ENCODE assay signal across 8 cellular contexts in genomic region chr10:106836923-106837322, GRCh38.
A peak's percentile ranks its signal among the peaks of the same experiment; 100 is the strongest.
DNase-seq lines count a peak whose midpoint lies in the region; ATAC-seq and TF ChIP-seq lines count a peak whose summit lies in the region.

No MANE protein-coding gene starts in this region.

- peak; percentile 92 for ATAC-seq in GM18868 (IDR thresholded peaks at IDR 0.05; ENCODE audit: unreplicated experiment)
- peak; percentile 99 for ATAC-seq in GM21825 (IDR thresholded peaks at IDR 0.05; ENCODE audit: unreplicated experiment)
- peak; percentile 97 for ATAC-seq in HG03575 (IDR thresholded peaks at IDR 0.05; ENCODE audit: extremely low read depth, insufficient number of reproducible peaks, low FRiP score, unreplicated experiment)
- ATAC-seq in left lung, result peak; percentile 71
- no peak for ATAC-seq in esophagus mucosa

- H3K4me1 ChIP-seq in left lung, result no peaks in the 10 kb centered on the region
- H3K4me1 ChIP-seq in neuronal stem cell (ENCODE audit: control insufficient read depth in 2 of 2, insufficient read depth in 1 of 2, low read depth in 1 of 2, low read length in 2 of 2), result peaks cover 0 to 4% of the 10 kb centered on the region in 2 donors
- peaks cover 0 to 9% (median 0%) of the 10 kb centered on the region in 4 donors for H3K4me1 ChIP-seq in sigmoid colon

- TF ChIP-seq POLR2A in sigmoid colon (IDR thresholded peaks at IDR 0.05), result no peak

- H4K8ac ChIP-seq in neuronal stem cell (ENCODE audit: low read depth, low read length), result no peak overlapping the region

- H2AK5ac ChIP-seq in neuronal stem cell (ENCODE audit: low read depth, low read length), result no peak overlapping the region

- H3K36me3 ChIP-seq in left lung (no peaks in the 10 kb centered on the region), neuronal stem cell (replicated peaks in 1 of 2; ENCODE audit: control insufficient read depth in 2 of 2, insufficient read depth in 2 of 2, low read length in 2 of 2) (no peaks in the 10 kb centered on the region), sigmoid colon (no peaks in the 10 kb centered on the region)

- no peak overlapping the region for H2AFZ ChIP-seq in neuronal stem cell (ENCODE audit: low read length)

- H3K79me1 ChIP-seq in neuronal stem cell (ENCODE audit: low read depth, low read length), result no peaks in the 10 kb centered on the region

- no peak overlapping the region for H3K4me2 ChIP-seq in neuronal stem cell (ENCODE audit: insufficient read depth, low read length, poor library complexity, severe bottlenecking)

- TF ChIP-seq EP300 in sigmoid colon (IDR thresholded peaks at IDR 0.05), result no peak

- no peaks in the 10 kb centered on the region for H3K27me3 ChIP-seq in left lung
- H3K27me3 ChIP-seq in neuronal stem cell (ENCODE audit: control insufficient read depth in 3 of 3, insufficient read depth in 3 of 3, low read depth in 1 of 3, low read length in 3 of 3), result no peaks in the 10 kb centered on the region
- H3K27me3 ChIP-seq in sigmoid colon, result no peaks in the 10 kb centered on the region

- no peak overlapping the region for H2BK5ac ChIP-seq in neuronal stem cell (ENCODE audit: low read length)

- no peak overlapping the region for H2BK120ac ChIP-seq in neuronal stem cell (ENCODE audit: low read depth, low read length)

- H3K9me3 ChIP-seq in left lung (no peaks in the 10 kb centered on the region), neuronal stem cell (replicated peaks in 1 of 2; ENCODE audit: control insufficient read depth in 2 of 2, insufficient read depth in 1 of 2, low read depth in 1 of 2, low read length in 2 of 2) (no peaks in the 10 kb centered on the region), sigmoid colon (no peaks in the 10 kb centered on the region)

- TF ChIP-seq CTCF in left lung (IDR thresholded peaks at IDR 0.05), result no peak
- TF ChIP-seq CTCF in sigmoid colon (IDR thresholded peaks at IDR 0.05), result no peak

- H3K27ac ChIP-seq in left lung (no peak overlapping the region), neuronal stem cell (replicated peaks; ENCODE audit: low read length) (no peak overlapping the region), sigmoid colon (no peak overlapping the region)

- no peak overlapping the region for H3K4ac ChIP-seq in neuronal stem cell (ENCODE audit: low read length)

- H2BK15ac ChIP-seq in neuronal stem cell (ENCODE audit: low read length), result no peak overlapping the region

- H3K14ac ChIP-seq in neuronal stem cell (ENCODE audit: low read length), result no peak overlapping the region

- no peak overlapping the region for H4K91ac ChIP-seq in neuronal stem cell (ENCODE audit: low read depth, low read length, poor library complexity)

- H3K4me3 ChIP-seq in left lung (no peak overlapping the region), neuronal stem cell (ENCODE audit: low read length in 2 of 2) (no peak overlapping the region), sigmoid colon (no peak overlapping the region)

- no peak overlapping the region for H3K23ac ChIP-seq in neuronal stem cell (ENCODE audit: low read depth, low read length, poor library complexity)

- H3K9ac ChIP-seq in neuronal stem cell (ENCODE audit: low read depth, low read length, poor library complexity), result no peak overlapping the region

- WGBS in neuronal stem cell (ENCODE audit: extremely low coverage in 2 of 2, insufficient read length in 2 of 2, insufficient replicate concordance in 1 of 2), 2 donors, result no CpG with 5 or more reads among the region's 1 CpG
- 30 to 57% methylated on average over 1 of the region's 1 CpG for WGBS in sigmoid colon, 2 donors

- DNase-seq in left lung, result no peak
- no peak for DNase-seq in neuronal stem cell (ENCODE audit: low spot score)
- no peak for DNase-seq in GM19240 (ENCODE audit: insufficient read length, low spot score)
- DNase-seq in sigmoid colon, result no peak

- intact Hi-C loops in left lung (cut with DNase I), result no loop called here
- intact Hi-C loops in sigmoid colon (cut with DNase I), result no loop called here

- H2BK12ac ChIP-seq in neuronal stem cell (ENCODE audit: low read length), result no peak overlapping the region

- no peak overlapping the region for H3K18ac ChIP-seq in neuronal stem cell (ENCODE audit: low read length)
